8 cellular contexts compared by ENCODE assay signal in genomic region chr3:186826978-186827857, GRCh38. TPM values are rescaled to one million over a fixed set of nuclear protein-coding genes. Genes with fewer than 3 reads are reported as not detected.
DNase-seq lines count a peak whose midpoint lies in the region; ATAC-seq and TF ChIP-seq lines count a peak whose summit lies in the region.

No MANE protein-coding gene starts in this region.

- peak overlapping the region; percentile 56 for H3K4me3 ChIP-seq in colonic mucosa

- DNase-seq in Ammon's horn (ENCODE audit: low spot score): peak; percentile 87
- DNase-seq in GM19240 (ENCODE audit: insufficient read length, low spot score): peak; percentile 92
- DNase-seq in NCI-H524 (lab: John Stamatoyannopoulos, UW): peak; percentile 81 to 95
- DNase-seq in activated CD4-positive, alpha-beta T cell treated with anti-CD3 and anti-CD28 coated beads for 48 hours: peak; percentile 88
- peak; percentile 78 for DNase-seq in colonic mucosa
- peak; percentile 85 for DNase-seq in left lobe of liver (ENCODE audit: low spot score)
- DNase-seq in stimulated activated CD4-positive, alpha-beta T cell treated with anti-CD3 and anti-CD28 coated beads, Interleukin-1b, Interleukin-23, amount 100 ng/mL, for 48 hours: peak; percentile 85

- no peak overlapping the region for H3K27ac ChIP-seq in colonic mucosa

- H3K9ac ChIP-seq in colonic mucosa (ENCODE audit: low read depth in 2 of 2, low read length in 2 of 2): peak overlapping the region; percentile 46 to 81

- TF ChIP-seq CTCF in colonic mucosa (IDR thresholded peaks at IDR 0.05): no peak

- intact Hi-C loops in colonic mucosa (cut with DNase I): no loop called here

- ATAC-seq in HG03442 (IDR thresholded peaks at IDR 0.05; ENCODE audit: unreplicated experiment) (peak; percentile 91), left lobe of liver (peak; percentile 97)

- H3K36me3 ChIP-seq in colonic mucosa: no peaks in the 10 kb centered on the region

- peaks cover 26% of the 10 kb centered on the region for H3K27me3 ChIP-seq in colonic mucosa

- no peaks in the 10 kb centered on the region for H3K4me1 ChIP-seq in colonic mucosa

- no peaks in the 10 kb centered on the region for H3K9me3 ChIP-seq in colonic mucosa

RNA-seq across cellular contexts. Expression of gene ADIPOQ, which starts 15.3 kb away (rescaled TPM):
- total RNA-seq in colonic mucosa (under 1 TPM; 0.17 to 0.58 TPM), left lobe of liver (not detected)

RNA-seq across cellular contexts. Expression of gene RFC4, which starts 20.9 kb away (rescaled TPM):
- total RNA-seq in colonic mucosa (10 to 100 TPM; 13.4 to 40.4 TPM), left lobe of liver (7.1 TPM)

RNA-seq across cellular contexts. Expression of gene EIF4A2, which starts 43.8 kb away (rescaled TPM):
- total RNA-seq in colonic mucosa (100 to 1,000 TPM; 337 to 366 TPM), left lobe of liver (143 TPM)
